8 cellular contexts compared by ENCODE assay signal in the genomic region with DNA sequence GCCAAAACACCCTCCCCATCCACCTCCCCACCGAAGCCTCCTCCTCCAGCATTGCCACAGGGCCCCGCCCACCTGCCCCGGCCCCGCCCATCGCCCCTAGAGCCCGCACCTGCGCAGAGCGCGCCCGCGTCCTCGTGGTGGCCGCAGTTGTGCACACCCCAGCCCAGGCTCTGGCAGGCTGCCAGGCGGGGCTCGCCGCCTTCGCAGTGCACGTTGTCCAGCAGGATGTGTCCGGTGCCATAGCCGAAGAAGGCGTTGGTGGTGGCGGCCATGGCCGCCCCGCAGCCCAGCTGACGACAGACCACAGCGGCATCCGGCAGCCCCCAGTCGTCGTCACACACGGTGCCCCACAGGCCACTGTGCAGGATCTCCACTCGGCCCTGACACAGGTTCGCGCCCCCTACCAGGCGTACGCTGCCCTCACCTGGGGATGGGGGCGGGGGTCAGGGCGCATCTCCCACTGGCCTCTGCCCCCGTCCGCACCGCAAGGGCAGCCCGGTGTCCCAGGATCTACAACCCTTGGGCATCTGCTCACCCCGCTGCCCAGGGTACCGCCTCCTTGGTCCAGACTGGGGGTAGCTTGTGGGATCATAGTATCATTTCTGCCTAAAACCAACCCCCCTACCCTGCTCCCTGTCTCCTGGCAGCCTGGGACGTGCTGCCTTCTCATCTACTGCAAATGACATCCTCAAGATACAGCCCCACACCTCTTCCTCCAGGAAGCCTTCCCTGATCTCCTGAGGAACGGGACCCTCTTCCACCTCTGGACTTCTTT. TPM values are rescaled to one million over a fixed set of nuclear protein-coding genes. Genes with fewer than 3 reads are reported as not detected.
DNase-seq lines count a peak whose midpoint lies in the region; ATAC-seq, FAIRE-seq and TF ChIP-seq lines count a peak whose summit lies in the region.

No MANE protein-coding gene starts in this region.

- H3K27me3 ChIP-seq in foreskin keratinocyte (no peaks in the 10 kb centered on the region), pancreas (no peaks in the 10 kb centered on the region), thyroid gland (no peaks in the 10 kb centered on the region)

- H3K4me3 Mint-ChIP-seq in CD14-positive monocyte = peak overlapping the region; percentile 75 to 94
- peak overlapping the region; percentile 79 for H3K4me3 Mint-ChIP-seq in activated T-helper 2 cell treated with anti-CD3 and anti-CD28 coated beads, Interferon-gamma antibody, Interleukin-2, Interleukin-4, amounts not matched to agents 10 μg/mL and 5 μg/mL and 100 μg/mL, durations not matched to agents 14 hours and 24 hours and 36 hours (ENCODE audit: low read depth)

- peak overlapping the region in 5 of 7 donors; percentile 26 to 80 (median 60) for H3K27ac Mint-ChIP-seq in CD14-positive monocyte
- peak overlapping the region; percentile 16 for H3K27ac Mint-ChIP-seq in activated T-helper 2 cell treated with anti-CD3 and anti-CD28 coated beads, Interferon-gamma antibody, Interleukin-2, Interleukin-4, amounts not matched to agents 10 μg/mL and 5 μg/mL and 100 μg/mL, durations not matched to agents 14 hours and 24 hours and 36 hours

- H3K4me1 ChIP-seq in foreskin keratinocyte (no peaks in the 10 kb centered on the region), pancreas (peaks cover under 1 to 8% (median 2%) of the 10 kb centered on the region in 3 donors), thyroid gland (peaks cover 9 to 20% of the 10 kb centered on the region in 2 donors)

- H3K4me3 ChIP-seq in pancreas (peak overlapping the region; percentile 37 to 51 (median 50)), thyroid gland (replicated peaks in 1 of 3) (peak overlapping the region in 2 of 3 donors; percentile 24 to 25)

- H3K9me3 Mint-ChIP-seq in CD14-positive monocyte = no peaks in the 10 kb centered on the region
- H3K9me3 Mint-ChIP-seq in activated T-helper 2 cell treated with anti-CD3 and anti-CD28 coated beads, Interferon-gamma antibody, Interleukin-2, Interleukin-4, amounts not matched to agents 10 μg/mL and 5 μg/mL and 100 μg/mL, durations not matched to agents 14 hours and 24 hours and 36 hours = no peaks in the 10 kb centered on the region

- DNase-seq in CD14-positive monocyte (ENCODE audit: low spot score) (peak; percentile 73), RKO (ENCODE audit: low spot score) (peak; percentile 79), foreskin keratinocyte (peak in 1 of 2 donors; percentile 52), pancreas (peak; percentile 74 to 94 (median 88)), thyroid gland (peak; percentile 78 to 82)
- DNase-seq in activated T-helper 2 cell treated with anti-CD3 and anti-CD28 coated beads, Interferon-gamma antibody, Interleukin-2, Interleukin-4, amounts not matched to agents 10 μg/mL and 5 μg/mL and 100 μg/mL, durations not matched to agents 14 hours and 24 hours and 36 hours (ENCODE audit: low spot score) = peak; percentile 73

- no peak overlapping the region for H3K27ac ChIP-seq in foreskin keratinocyte
- H3K27ac ChIP-seq in pancreas = no peak overlapping the region
- H3K27ac ChIP-seq in thyroid gland = no peak overlapping the region

- no peak for FAIRE-seq in pancreas (lab: Jason Lieb, UNC)

- TF ChIP-seq CTCF in CD14-positive monocyte (IDR thresholded peaks at IDR 0.05) (no peak), foreskin keratinocyte (conservative IDR thresholded peaks at IDR 0.05) (no peak), pancreas (IDR thresholded peaks at IDR 0.05) (no peak), thyroid gland (IDR thresholded peaks at IDR 0.05) (no peak)

- 13 to 19% methylated on average over 42 to 45 of the region's 45 CpGs for WGBS in pancreas, 2 donors
- 40 to 70% methylated on average over 9 to 13 of the region's 45 CpGs for WGBS in thyroid gland, 2 donors

- peak in 1 of 2 donors; percentile 6 for TF ChIP-seq POLR2A in thyroid gland (IDR thresholded peaks at IDR 0.05)

- peaks cover 0 to 2% of the 10 kb centered on the region in 2 donors for H3K36me3 Mint-ChIP-seq in CD14-positive monocyte
- no peaks in the 10 kb centered on the region for H3K36me3 Mint-ChIP-seq in activated T-helper 2 cell treated with anti-CD3 and anti-CD28 coated beads, Interferon-gamma antibody, Interleukin-2, Interleukin-4, amounts not matched to agents 10 μg/mL and 5 μg/mL and 100 μg/mL, durations not matched to agents 14 hours and 24 hours and 36 hours (ENCODE audit: low read depth)

- H3K4me1 Mint-ChIP-seq in CD14-positive monocyte = peaks cover 51% of the 10 kb centered on the region
- peaks cover 15% of the 10 kb centered on the region for H3K4me1 Mint-ChIP-seq in activated T-helper 2 cell treated with anti-CD3 and anti-CD28 coated beads, Interferon-gamma antibody, Interleukin-2, Interleukin-4, amounts not matched to agents 10 μg/mL and 5 μg/mL and 100 μg/mL, durations not matched to agents 14 hours and 24 hours and 36 hours (ENCODE audit: low read depth)

- H3K9me3 ChIP-seq in pancreas = no peaks in the 10 kb centered on the region
- no peaks in the 10 kb centered on the region for H3K9me3 ChIP-seq in thyroid gland

- intact Hi-C loops in CD14-positive monocyte (cut with micrococcal nuclease) = loop anchor here in 1 of 2 donors (5.0 kb wide), 1 partner anchor 40 kb away; the partner anchor contains the start of gene YWHAG
- intact Hi-C loops in activated T-helper 2 cell treated with anti-CD3 and anti-CD28 coated beads, Interferon-gamma antibody, Interleukin-2, Interleukin-4, amounts not matched to agents 10 μg/mL and 5 μg/mL and 100 μg/mL, durations not matched to agents 14 hours and 24 hours and 36 hours (cut with micrococcal nuclease) = loop anchor here (1.0 to 2.0 kb wide), 2 partner anchors 38 to 79 kb away; no protein-coding TSS in a partner anchor
- intact Hi-C loops in pancreas (cut with DNase I) = no loop called here
- intact Hi-C loops in thyroid gland (cut with DNase I) = no loop called here

- H3K36me3 ChIP-seq in pancreas (no peaks in the 10 kb centered on the region), thyroid gland (no peaks in the 10 kb centered on the region)

- peak; percentile 25 for ATAC-seq in HG02623 (IDR thresholded peaks at IDR 0.05; ENCODE audit: unreplicated experiment)
- ATAC-seq in foreskin keratinocyte = peak; percentile 62
- peak; percentile 33 to 75 (median 68) for ATAC-seq in pancreas
- no peak for ATAC-seq in HG03378 (IDR thresholded peaks at IDR 0.05; ENCODE audit: unreplicated experiment)

- peaks cover 0 to 2% (median 1%) of the 10 kb centered on the region in 3 donors for H3K27me3 Mint-ChIP-seq in CD14-positive monocyte (ENCODE audit: low read depth in 3 of 3)
- H3K27me3 Mint-ChIP-seq in activated T-helper 2 cell treated with anti-CD3 and anti-CD28 coated beads, Interferon-gamma antibody, Interleukin-2, Interleukin-4, amounts not matched to agents 10 μg/mL and 5 μg/mL and 100 μg/mL, durations not matched to agents 14 hours and 24 hours and 36 hours (ENCODE audit: low read depth) = no peaks in the 10 kb centered on the region

RNA-seq across cellular contexts. Expression of gene SSC4D, which starts 11.9 kb away (rescaled TPM):
- under 1 TPM; 0.48 to 0.56 TPM for polyA plus RNA-seq in CD14-positive monocyte
- 0.71 and 0.78 TPM in 2 replicates for total RNA-seq in activated T-helper 2 cell treated with anti-CD3 and anti-CD28 coated beads, Interferon-gamma antibody, Interleukin-2, Interleukin-4, amounts not matched to agents 10 μg/mL and 5 μg/mL and 100 μg/mL, durations not matched to agents 14 hours and 24 hours and 36 hours
- total RNA-seq in foreskin keratinocyte = 1.1 and 1.5 TPM in 2 replicates
- 1.9 and 2.0 TPM in 2 replicates for polyA plus RNA-seq in foreskin keratinocyte
- total RNA-seq in pancreas = 1 to 10 TPM in 5 of 6 donors, under 1 TPM in 1; 0.79 to 3.6 (median 2.2) TPM
- 10 to 100 TPM in 1 of 2 donors, 1 to 10 TPM in 1; 8.8 to 10.3 TPM for polyA plus RNA-seq in pancreas
- 10 to 100 TPM in 3 of 4 donors, 1 to 10 TPM in 1; 3.6 to 14.0 (median 13.4) TPM for total RNA-seq in thyroid gland

RNA-seq across cellular contexts. Expression of gene ZP3, which starts 27.2 kb away (rescaled TPM):
- 10 to 100 TPM; 10.4 to 12.1 TPM for polyA plus RNA-seq in CD14-positive monocyte
- 8.2 and 10.5 TPM in 2 replicates for total RNA-seq in activated T-helper 2 cell treated with anti-CD3 and anti-CD28 coated beads, Interferon-gamma antibody, Interleukin-2, Interleukin-4, amounts not matched to agents 10 μg/mL and 5 μg/mL and 100 μg/mL, durations not matched to agents 14 hours and 24 hours and 36 hours
- total RNA-seq in foreskin keratinocyte = 7.8 and 10.2 TPM in 2 replicates
- 9.8 and 10.3 TPM in 2 replicates for polyA plus RNA-seq in foreskin keratinocyte
- total RNA-seq in pancreas = 10 to 100 TPM in 2 of 6 donors, 1 to 10 TPM in 4; 2.5 to 14.1 (median 6.6) TPM
- 1 to 10 TPM; 3.2 to 7.6 TPM for polyA plus RNA-seq in pancreas
- total RNA-seq in thyroid gland = 1 to 10 TPM in 1 of 4 donors, under 1 TPM in 2, not detected in 1; 0.39 to 1.0 (median 0.94) TPM

RNA-seq across cellular contexts. Expression of gene YWHAG, which starts 38.8 kb away (rescaled TPM):
- polyA plus RNA-seq in CD14-positive monocyte = 10 to 100 TPM in 1 of 2 donors, 1 to 10 TPM in 1; 6.9 to 12.2 TPM
- 184 and 189 TPM in 2 replicates for total RNA-seq in activated T-helper 2 cell treated with anti-CD3 and anti-CD28 coated beads, Interferon-gamma antibody, Interleukin-2, Interleukin-4, amounts not matched to agents 10 μg/mL and 5 μg/mL and 100 μg/mL, durations not matched to agents 14 hours and 24 hours and 36 hours
- 195 and 216 TPM in 2 replicates for total RNA-seq in foreskin keratinocyte
- 70.5 and 89.6 TPM in 2 replicates for polyA plus RNA-seq in foreskin keratinocyte
- 10 to 100 TPM; 23.3 to 55.7 (median 38.9) TPM for total RNA-seq in pancreas
- polyA plus RNA-seq in pancreas = 10 to 100 TPM; 15.7 to 30.9 TPM
- total RNA-seq in thyroid gland = 10 to 100 TPM; 37.4 to 43.4 (median 41.4) TPM
